ENCODE assay signal across 28 cellular contexts in the genomic region with DNA sequence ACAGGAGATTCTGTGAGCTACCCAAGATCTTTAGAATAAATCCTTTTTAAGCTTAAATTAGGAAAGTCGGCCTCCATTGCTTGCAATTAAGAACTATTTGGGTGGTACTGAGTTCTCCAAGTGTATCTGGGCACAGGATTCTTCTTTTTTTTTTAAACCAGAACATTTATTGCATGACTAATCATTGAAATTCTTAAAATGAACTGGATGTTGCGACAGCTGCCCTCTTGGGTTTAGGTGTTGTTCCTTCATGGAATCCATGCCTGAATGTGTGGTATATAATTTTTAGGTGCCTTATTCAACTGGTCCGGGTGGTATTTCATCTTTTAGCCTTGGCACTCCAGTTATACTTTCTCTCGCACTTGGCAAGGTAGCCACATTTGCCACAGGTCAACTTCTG. TPM values are rescaled to one million over a fixed set of nuclear protein-coding genes. Genes with fewer than 3 reads are reported as not detected.
DNase-seq lines count a peak whose midpoint lies in the region; TF ChIP-seq lines count a peak whose summit lies in the region.
"Had no signal": no experiment of that assay in that cellular context is flagged by ENCODE, and none has a peak within 500 bp of the region (broad histone marks: within the 10 kb centered on the region; RNA-seq: fewer than 3 reads in every experiment).

No MANE protein-coding gene starts in this region.

- no peak for TF ChIP-seq CTCF in endodermal cell (conservative IDR thresholded peaks at IDR 0.05)
- TF ChIP-seq CTCF in osteoblast (IDR thresholded peaks at IDR 0.05; ENCODE audit: extremely low read depth, low read depth, low read length), result no peak

- H3K4me3 ChIP-seq in endodermal cell (ENCODE audit: low read length) (no peak overlapping the region), osteoblast (ENCODE audit: insufficient read depth, low read length) (no peak overlapping the region)
- H3K4me3 ChIP-seq: BLaER1, GM23338, HAP-1 had no signal

- no peak overlapping the region for H3K4me3 Mint-ChIP-seq in endodermal cell
- H3K4me3 Mint-ChIP-seq: CD4-positive, CD25-positive, alpha-beta regulatory T cell; GM23338 had no signal

- no peaks in the 10 kb centered on the region for H3K36me3 Mint-ChIP-seq in endodermal cell (ENCODE audit: low read depth)
- H3K36me3 Mint-ChIP-seq: CD4-positive, CD25-positive, alpha-beta regulatory T cell had no signal

- peaks cover 14% of the 10 kb centered on the region for H3K27me3 Mint-ChIP-seq in endodermal cell (ENCODE audit: insufficient read depth)

- no peaks in the 10 kb centered on the region for H3K9me3 ChIP-seq in endodermal cell (ENCODE audit: control insufficient read depth, low read length)
- H3K9me3 ChIP-seq in osteoblast (ENCODE audit: low read depth, low read length), result no peaks in the 10 kb centered on the region

- no peaks in the 10 kb centered on the region for H3K4me1 Mint-ChIP-seq in endodermal cell
- H3K4me1 Mint-ChIP-seq: CD4-positive, CD25-positive, alpha-beta regulatory T cell; GM23338 had no signal

- H3K27ac Mint-ChIP-seq in endodermal cell, result no peak overlapping the region
- H3K27ac Mint-ChIP-seq: CD4-positive, CD25-positive, alpha-beta regulatory T cell; GM23338 had no signal

- no peaks in the 10 kb centered on the region for H4K20me1 ChIP-seq in osteoblast (ENCODE audit: insufficient read depth, low read length)
- H4K20me1 ChIP-seq: BLaER1 had no signal

- no peak overlapping the region for H3K27ac ChIP-seq in endodermal cell (ENCODE audit: low read depth, low read length)
- no peak overlapping the region for H3K27ac ChIP-seq in osteoblast (ENCODE audit: low read depth, low read length)
- H3K27ac ChIP-seq: BLaER1, RWPE1 had no signal

- no peak overlapping the region for H3K9ac ChIP-seq in endodermal cell (ENCODE audit: extremely low read depth, low read length, poor library complexity, severe bottlenecking)
- H3K9ac ChIP-seq: BLaER1 had no signal

- no peak overlapping the region for H2AFZ ChIP-seq in osteoblast (ENCODE audit: low read length)
- H2AFZ ChIP-seq: GM23338 had no signal

- H3K36me3 ChIP-seq in endodermal cell (ENCODE audit: control insufficient read depth, insufficient read depth, low read length), result no peaks in the 10 kb centered on the region
- no peaks in the 10 kb centered on the region for H3K36me3 ChIP-seq in osteoblast (ENCODE audit: insufficient read depth, low read length)
- H3K36me3 ChIP-seq: BLaER1, HAP-1 had no signal

- no peak overlapping the region for H3K4me2 ChIP-seq in osteoblast (ENCODE audit: insufficient read depth, low read length)
- H3K4me2 ChIP-seq: BLaER1, GM23338 had no signal

- H3K4me1 ChIP-seq in endodermal cell (ENCODE audit: control insufficient read depth, insufficient read depth, low read length), result no peaks in the 10 kb centered on the region
- H3K4me1 ChIP-seq in osteoblast (ENCODE audit: insufficient read depth, low read length), result no peaks in the 10 kb centered on the region
- H3K4me1 ChIP-seq: HAP-1 had no signal

- peaks cover 7% of the 10 kb centered on the region for H3K9me3 Mint-ChIP-seq in endodermal cell

- 89 to 93% methylated on average over 3 to 4 of the region's 4 CpGs for WGBS in endodermal cell (ENCODE audit: insufficient coverage in 1 of 2, insufficient read length in 1 of 2), 2 experiments

- no peaks in the 10 kb centered on the region for H3K79me2 ChIP-seq in osteoblast (ENCODE audit: insufficient read depth, low read length)

- H3K27me3 ChIP-seq in endodermal cell (ENCODE audit: control insufficient read depth, insufficient read depth, low read length, poor library complexity, severe bottlenecking) (peaks cover 18% of the 10 kb centered on the region), osteoblast (ENCODE audit: insufficient read depth, low read length) (peaks cover 45% of the 10 kb centered on the region)
- H3K27me3 ChIP-seq: BLaER1 had no signal

- DNase-seq in EL, result peak; percentile 18
- peak; percentile 13 for DNase-seq in NCI-H226
- peak; percentile 8 for DNase-seq in endodermal cell
- peak; percentile 66 for DNase-seq in osteoblast (ENCODE audit: insufficient read length, low spot score, missing footprints)
- no peak for DNase-seq in superior temporal gyrus (ENCODE audit: extremely low spot score)
- DNase-seq in NOMO-1 (lab: John Stamatoyannopoulos, UW; ENCODE audit: unreplicated experiment in 2 of 2), result no peak
- no peak for DNase-seq in HUDEP-2 (lab: John Stamatoyannopoulos, UW; ENCODE audit: unreplicated experiment in 76 of 76)
- DNase-seq: CD4-positive, CD25-positive, alpha-beta regulatory T cell; DMS153; DND-41; Karpas-422; MV-4-11; NCI-H1105; NCI-H146; NCI-H1930; NCI-H2107; NCI-H446 treated with DMSO at 0.1 percent for 48 hours; NCI-H526; NCI-H82; SHP77 had no signal

RNA-seq across cellular contexts. Expression of gene KCNK3, which starts 14.5 kb away (rescaled TPM):
- total RNA-seq in endodermal cell (not detected), osteoblast (not detected in 2 replicates)
- polyA plus RNA-seq in endodermal cell (2013, experiment 1 of 2), result 1.9 TPM
- 1.7 TPM for polyA plus RNA-seq in endodermal cell (2013, experiment 2 of 2)
- total RNA-seq: CD4-positive, CD25-positive, alpha-beta regulatory T cell; GM23338; HepG2; SK-MEL-5 had no signal
- polyA plus RNA-seq: CD4-positive, CD25-positive, alpha-beta regulatory T cell; GM23338; HepG2 had no signal

RNA-seq across cellular contexts. Expression of gene CIB4, which starts 36.9 kb away (rescaled TPM):
- total RNA-seq in endodermal cell (not detected), osteoblast (not detected in 2 replicates)
- polyA plus RNA-seq in endodermal cell (2013, experiment 1 of 2), result not detected
- polyA plus RNA-seq in endodermal cell (2013, experiment 2 of 2), result not detected
- total RNA-seq: A172; CD4-positive, CD25-positive, alpha-beta regulatory T cell; GM23338; HepG2; M059J; SK-MEL-5 had no signal
- polyA plus RNA-seq: CD4-positive, CD25-positive, alpha-beta regulatory T cell; GM23338; HepG2 had no signal

Comparison
In these comparisons a context has a peak if more than half of its experiments do, and no peak if none do; other contexts are left out.
1. DNase-seq: peak in EL (single experiment), NCI-H226 (single experiment), endodermal cell (single experiment) and osteoblast (single experiment); none in superior temporal gyrus (single experiment), NOMO-1 (0 of 2) and HUDEP-2 (0 of 76).